In the genomic region with DNA sequence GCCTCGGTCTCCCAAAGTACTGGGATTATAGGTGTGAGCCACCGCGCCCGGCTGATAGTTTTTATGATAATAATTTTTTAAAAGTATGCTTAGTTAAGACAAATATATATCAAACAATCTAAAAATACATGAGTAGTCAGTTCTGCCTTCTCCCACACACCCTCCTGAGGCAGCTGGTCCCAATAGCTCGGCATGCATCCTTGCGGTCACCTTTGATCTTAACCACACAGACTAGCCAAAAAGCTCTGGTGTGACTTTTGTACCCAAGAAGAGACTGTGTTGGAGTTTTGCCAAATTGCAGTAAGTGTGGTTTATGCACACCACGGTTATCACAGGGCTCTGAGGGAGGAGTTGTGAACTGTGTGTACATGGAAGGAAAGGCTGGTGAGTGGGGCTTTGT, we compare ENCODE assay signal across 10 cellular contexts. TPM values are rescaled to one million over a fixed set of nuclear protein-coding genes. Genes with fewer than 3 reads are reported as not detected.
A peak's percentile ranks its signal among the peaks of the same experiment; 100 is the strongest.
DNase-seq lines count a peak whose midpoint lies in the region; ATAC-seq and TF ChIP-seq lines count a peak whose summit lies in the region.
"Had no signal": no experiment of that assay in that cellular context is flagged by ENCODE, and none has a peak within 500 bp of the region (broad histone marks: within the 10 kb centered on the region; RNA-seq: fewer than 3 reads in every experiment).

No MANE protein-coding gene starts in this region.

- POLR2A ChIA-PET in MCF 10A (lab: Yijun Ruan, JAX) = no interaction called here

- H3K27ac Mint-ChIP-seq in MCF 10A (ENCODE audit: low read depth, unreplicated experiment) = no peak overlapping the region
- H3K27ac Mint-ChIP-seq in type B pancreatic cell = no peak overlapping the region

- peaks cover 95% of the 10 kb centered on the region for H3K36me3 Mint-ChIP-seq in MCF 10A (ENCODE audit: insufficient read depth, unreplicated experiment)
- H3K36me3 Mint-ChIP-seq in type B pancreatic cell = peaks cover 27% of the 10 kb centered on the region

- H3K79me2 ChIP-seq in osteoblast (ENCODE audit: insufficient read depth, low read length) = no peaks in the 10 kb centered on the region

- H3K4me2 ChIP-seq in osteoblast (ENCODE audit: insufficient read depth, low read length) = no peak overlapping the region

- DNase-seq in breast epithelium (ENCODE audit: low spot score in 2 of 2) = peak in 1 of 2 donors; percentile 52
- DNase-seq in MCF 10A (ENCODE audit: unreplicated experiment) = no peak
- DNase-seq in activated effector memory CD4-positive, alpha-beta T cell treated with Interleukin-2 at 50 U/mL for 16 hours = peak; percentile 58
- no peak for DNase-seq in osteoblast (ENCODE audit: insufficient read length, low spot score, missing footprints)
- no peak for DNase-seq in type B pancreatic cell (ENCODE audit: extremely low spot score, unreplicated experiment)
- DNase-seq: NCI-H510A had no signal

- H3K9me3 ChIP-seq in breast epithelium = no peaks in the 10 kb centered on the region
- H3K9me3 ChIP-seq in osteoblast (ENCODE audit: low read depth, low read length) = no peaks in the 10 kb centered on the region
- H3K9me3 ChIP-seq in subcutaneous abdominal adipose tissue (ENCODE audit: control insufficient read depth in 5 of 5, low read length in 5 of 5) = no peaks in the 10 kb centered on the region
- H3K9me3 ChIP-seq: body of pancreas had no signal

- H3K27me3 Mint-ChIP-seq in MCF 10A (ENCODE audit: insufficient read depth, unreplicated experiment) (no peaks in the 10 kb centered on the region), type B pancreatic cell (no peaks in the 10 kb centered on the region)

- H3K9ac ChIP-seq in subcutaneous abdominal adipose tissue (ENCODE audit: low read length in 5 of 5) = no peak overlapping the region

- H3K36me3 ChIP-seq in breast epithelium = no peaks in the 10 kb centered on the region
- peaks cover 68% of the 10 kb centered on the region for H3K36me3 ChIP-seq in osteoblast (ENCODE audit: insufficient read depth, low read length)
- H3K36me3 ChIP-seq in subcutaneous abdominal adipose tissue (ENCODE audit: control insufficient read depth in 5 of 5, insufficient read depth in 5 of 5, low read length in 5 of 5) = peaks cover 23 to 92% (median 69%) of the 10 kb centered on the region in 5 donors

- no peak overlapping the region for H2AFZ ChIP-seq in osteoblast (ENCODE audit: low read length)

- H3K4me3 ChIP-seq in breast epithelium (no peak overlapping the region), osteoblast (ENCODE audit: insufficient read depth, low read length) (no peak overlapping the region), subcutaneous abdominal adipose tissue (ENCODE audit: low read depth in 1 of 5, low read length in 5 of 5) (no peak overlapping the region)
- H3K4me3 ChIP-seq: body of pancreas had no signal

- intact Hi-C loops in breast epithelium (cut with DNase I; ENCODE audit: low total_unique reads) = no loop called here
- intact Hi-C loops in MCF 10A (cut with micrococcal nuclease) = no loop called here

- TF ChIP-seq POLR2A in breast epithelium (IDR thresholded peaks at IDR 0.05) = no peak

- H3K4me1 Mint-ChIP-seq in MCF 10A (ENCODE audit: insufficient read depth, unreplicated experiment) = no peaks in the 10 kb centered on the region
- H3K4me1 Mint-ChIP-seq in type B pancreatic cell (ENCODE audit: unreplicated experiment) = no peaks in the 10 kb centered on the region

- H3K4me3 Mint-ChIP-seq in MCF 10A (ENCODE audit: unreplicated experiment) (no peak overlapping the region), type B pancreatic cell (no peak overlapping the region)

- CTCF ChIA-PET in MCF 10A (lab: Yijun Ruan, JAX) = no interaction called here

- H3K27ac ChIP-seq in breast epithelium (peak overlapping the region; percentile 20 to 36), osteoblast (ENCODE audit: low read depth, low read length) (peak overlapping the region; percentile 23), subcutaneous abdominal adipose tissue (ENCODE audit: low read depth, low read length) (peak overlapping the region; percentile 50)
- H3K27ac ChIP-seq: body of pancreas had no signal

- no peaks in the 10 kb centered on the region for H3K27me3 ChIP-seq in breast epithelium
- no peaks in the 10 kb centered on the region for H3K27me3 ChIP-seq in osteoblast (ENCODE audit: insufficient read depth, low read length)
- H3K27me3 ChIP-seq in subcutaneous abdominal adipose tissue (ENCODE audit: control insufficient read depth in 5 of 5, insufficient read depth in 4 of 5, low read length in 5 of 5) = no peaks in the 10 kb centered on the region
- H3K27me3 ChIP-seq: body of pancreas had no signal

- ATAC-seq in GM18909 (IDR thresholded peaks at IDR 0.05; ENCODE audit: poor library complexity, unreplicated experiment) (no peak), HG03097 (IDR thresholded peaks at IDR 0.05; ENCODE audit: low FRiP score, unreplicated experiment) (no peak)
- ATAC-seq: body of pancreas had no signal

- no peaks in the 10 kb centered on the region for H4K20me1 ChIP-seq in osteoblast (ENCODE audit: insufficient read depth, low read length)

- H3K4me1 ChIP-seq in breast epithelium (no peaks in the 10 kb centered on the region), osteoblast (ENCODE audit: insufficient read depth, low read length) (peaks cover 6% of the 10 kb centered on the region), subcutaneous abdominal adipose tissue (ENCODE audit: control insufficient read depth in 5 of 5, insufficient read depth in 5 of 5, low read length in 5 of 5) (peaks cover 0 to 6% (median 4%) of the 10 kb centered on the region in 5 donors)
- H3K4me1 ChIP-seq: body of pancreas had no signal

- H3K9me3 Mint-ChIP-seq in MCF 10A (ENCODE audit: unreplicated experiment) = no peaks in the 10 kb centered on the region
- H3K9me3 Mint-ChIP-seq in type B pancreatic cell = no peaks in the 10 kb centered on the region

- TF ChIP-seq CTCF in breast epithelium (IDR thresholded peaks at IDR 0.05) (no peak), MCF 10A (IDR thresholded peaks at IDR 0.05; ENCODE audit: unreplicated experiment) (no peak), osteoblast (IDR thresholded peaks at IDR 0.05; ENCODE audit: extremely low read depth, low read depth, low read length) (no peak), type B pancreatic cell (conservative IDR thresholded peaks at IDR 0.05) (no peak)

- BruUV-seq in MCF 10A (replicated peaks; lab: Mats Ljungman, UMichigan) = no TSS peak

RNA-seq across cellular contexts. Expression of gene ATP6V0A1, which starts 25.6 kb away (rescaled TPM):
- 10 to 100 TPM; 53.1 to 74.5 (median 60.0) TPM for total RNA-seq in breast epithelium
- 56.0 and 60.5 TPM in 2 replicates for total RNA-seq in MCF 10A (2022)
- 52.5 and 53.9 TPM in 2 replicates for total RNA-seq in osteoblast
- 65.5 and 69.4 TPM in 2 replicates for total RNA-seq in type B pancreatic cell (ENCODE audit: low replicate concordance)

RNA-seq across cellular contexts. Expression of gene NAGLU, which starts 51.7 kb away (rescaled TPM):
- total RNA-seq in breast epithelium (100 to 1,000 TPM in 1 of 3 donors, 10 to 100 TPM in 2; 42.9 to 101 (median 48.4) TPM), MCF 10A (2022) (21.0 and 29.5 TPM in 2 replicates), osteoblast (91.6 and 99.0 TPM in 2 replicates), type B pancreatic cell (ENCODE audit: low replicate concordance) (24.0 and 26.5 TPM in 2 replicates)
